In genomic region chr15:48946088-48946839, GRCh38 we compare ENCODE assay signal across 11 cellular contexts. TPM values are rescaled to one million over a fixed set of nuclear protein-coding genes. Genes with fewer than 3 reads are reported as not detected.
DNase-seq lines count a peak whose midpoint lies in the region; ATAC-seq, FAIRE-seq and TF ChIP-seq lines count a peak whose summit lies in the region.
"Had no signal": no experiment of that assay in that cellular context is flagged by ENCODE, and none has a peak within 500 bp of the region (broad histone marks: within the 10 kb centered on the region; RNA-seq: fewer than 3 reads in every experiment).

No MANE protein-coding gene starts in this region.

- no peak overlapping the region for H3K27ac ChIP-seq in H1 (ENCODE audit: low read depth, low read length)

- H2BK120ac ChIP-seq in H1 (replicated peaks; ENCODE audit: low read depth, low read length) = no peak overlapping the region

- no peaks in the 10 kb centered on the region for H3K79me1 ChIP-seq in H1 (ENCODE audit: low read depth, low read length)

- TF ChIP-seq POLR2A in H1 (IDR thresholded peaks at IDR 0.05; ENCODE audit: control extremely low read depth in 1 of 2, low read depth in 2 of 2, low read length in 2 of 2) = no peak

- no peaks in the 10 kb centered on the region; a peak in 1 of 7 replicates for H3K27me3 ChIP-seq in H1 (replicated peaks in 1 of 4; ENCODE audit: control insufficient read depth in 3 of 4, extremely low read depth in 1 of 4, insufficient read depth in 3 of 4, low read length in 3 of 4)

- H2BK5ac ChIP-seq in H1 (ENCODE audit: low read depth, low read length) = no peak overlapping the region

- no peak for TF ChIP-seq EP300 in H1 (IDR thresholded peaks at IDR 0.05; ENCODE audit: borderline replicate concordance in 1 of 2, low read depth in 2 of 2, low read length in 2 of 2)

- H3K4me3 Mint-ChIP-seq in progenitor cell of endocrine pancreas (ENCODE audit: low read depth) = no peak overlapping the region
- H3K4me3 Mint-ChIP-seq: activated naive CD8-positive, alpha-beta T cell treated with anti-CD3 and anti-CD28 coated beads, Interleukin-2, amount 10 ng/mL, durations not matched to agents 7 days and 5 days had no signal

- 0 out of 2 replicates have a peak overlapping the region, but pooled peaks have one; percentile 17 for H2AFZ ChIP-seq in H1 (ENCODE audit: low read length)

- H3K27ac Mint-ChIP-seq in progenitor cell of endocrine pancreas = no peak overlapping the region
- H3K27ac Mint-ChIP-seq: activated naive CD8-positive, alpha-beta T cell treated with anti-CD3 and anti-CD28 coated beads, Interleukin-2, amount 10 ng/mL, durations not matched to agents 7 days and 5 days had no signal

- H3K9me3 Mint-ChIP-seq in progenitor cell of endocrine pancreas (ENCODE audit: low read depth) = no peaks in the 10 kb centered on the region

- H3K36me3 Mint-ChIP-seq in progenitor cell of endocrine pancreas (ENCODE audit: insufficient read depth) = no peaks in the 10 kb centered on the region
- H3K36me3 Mint-ChIP-seq: activated naive CD8-positive, alpha-beta T cell treated with anti-CD3 and anti-CD28 coated beads, Interleukin-2, amount 10 ng/mL, durations not matched to agents 7 days and 5 days had no signal

- no peaks in the 10 kb centered on the region for H3K79me2 ChIP-seq in H1 (ENCODE audit: control insufficient read depth in 1 of 2, insufficient read depth in 2 of 2, low read length in 2 of 2)

- no peak overlapping the region for H2AK5ac ChIP-seq in H1 (ENCODE audit: low read depth, low read length)

- no peak overlapping the region for H4K8ac ChIP-seq in H1 (ENCODE audit: extremely low read depth, insufficient read depth, low read length)

- no peak for ATAC-seq in GM21737 (IDR thresholded peaks at IDR 0.05; ENCODE audit: unreplicated experiment)

- FAIRE-seq in RCC 7860 (lab: Jason Lieb, UNC) = peak; percentile 97
- FAIRE-seq in H1 (lab: Jason Lieb, UNC) = no peak
- FAIRE-seq: GM12891 had no signal

- H3K23ac ChIP-seq in H1 (ENCODE audit: insufficient read length) = no peak overlapping the region

- H3K4me3 ChIP-seq in H1 (ENCODE audit: extremely low read depth in 1 of 4, insufficient read depth in 2 of 4, low read depth in 3 of 4, low read length in 4 of 4) = no peak overlapping the region

- H3K23me2 ChIP-seq in H1 (ENCODE audit: low read depth, low read length) = peaks cover 2% of the 10 kb centered on the region; the same call in 1 of the 2 replicates

- H3K56ac ChIP-seq in H1 (replicated peaks; ENCODE audit: insufficient read length, low read depth, low read length) = no peak overlapping the region

- no peaks in the 10 kb centered on the region for H3K36me3 ChIP-seq in H1 (ENCODE audit: control insufficient read depth in 2 of 4, insufficient read depth in 4 of 4, low read length in 3 of 4)

- no peak overlapping the region for H4K5ac ChIP-seq in H1 (ENCODE audit: insufficient read length, low read depth, low read length)

- TF ChIP-seq RAD21 in H1 (IDR thresholded peaks at IDR 0.05 in 1 of 2, conservative IDR thresholded peaks at IDR 0.05 in 1 of 2; ENCODE audit: low read depth in 2 of 2, low read length in 2 of 2) = no peak

- no peaks in the 10 kb centered on the region for H4K20me1 ChIP-seq in H1 (replicated peaks in 1 of 2; ENCODE audit: control insufficient read depth in 1 of 2, insufficient read depth in 2 of 2, low read length in 2 of 2)

- no peak overlapping the region for H2BK15ac ChIP-seq in H1 (ENCODE audit: low read length)

- DNase-seq in NOMO-1 treated with DMSO at 0.1 percent for 48 hours (lab: John Stamatoyannopoulos, UW; ENCODE audit: unreplicated experiment) (peak; percentile 31), NOMO-1 treated with dmso at 0.1 percent for 144 hours (lab: John Stamatoyannopoulos, UW; ENCODE audit: unreplicated experiment) (no peak), RCC 7860 (ENCODE audit: low spot score) (peak; percentile 96), H1 (ENCODE audit: low read depth in 1 of 2, low spot score in 2 of 2) (no peak), renal cortical epithelial cell (ENCODE audit: low read depth) (peak; percentile 88), progenitor cell of endocrine pancreas (ENCODE audit: low spot score, unreplicated experiment) (no peak), HEK293T (ENCODE audit: extremely low spot score) (no peak)
- DNase-seq: activated naive CD8-positive, alpha-beta T cell treated with anti-CD3 and anti-CD28 coated beads, Interleukin-2, amount 10 ng/mL, durations not matched to agents 7 days and 5 days; NCI-H1092 treated with DMSO at 0.1 percent for 48 hours had no signal

- no peaks in the 10 kb centered on the region for H3K4me1 ChIP-seq in H1 (replicated peaks in 1 of 4; ENCODE audit: control insufficient read depth in 3 of 4, insufficient read depth in 4 of 4, low read length in 3 of 4)

- H3K27me3 Mint-ChIP-seq in progenitor cell of endocrine pancreas = peaks cover 4% of the 10 kb centered on the region

- POLR2A ChIA-PET in H1 (lab: Charles Lee; ENCODE audit: partially characterized antibody) = interaction anchor here (1.3 kb wide), 1 partner anchor 9 kb away, joined by 4 read pairs; no protein-coding TSS in a partner anchor
- POLR2A ChIA-PET in HEK293T (lab: Yijun Ruan, JAX) = interaction anchor here (0.7 to 1.7 kb wide), 2 partner anchors 68 to 224 kb away, joined by 3 to 7 read pairs; partner anchors contain the start of genes EID1 and GALK2

- peaks cover 4% of the 10 kb centered on the region for H3K4me1 Mint-ChIP-seq in progenitor cell of endocrine pancreas (ENCODE audit: low read depth)

- CTCF ChIA-PET in H1 (lab: Charles Lee; ENCODE audit: partially characterized antibody) = interaction anchor here (0.8 to 2.0 kb wide), 7 partner anchors 11 to 84 kb away, joined by 3 to 5 read pairs (median 3); no protein-coding TSS in a partner anchor
- CTCF ChIA-PET in HEK293T (lab: Yijun Ruan, JAX) = no interaction called here

- H2BK20ac ChIP-seq in H1 (ENCODE audit: low read length) = no peak overlapping the region

- no peak overlapping the region for H2BK12ac ChIP-seq in H1 (ENCODE audit: low read depth, low read length)

- no peak overlapping the region for H4K91ac ChIP-seq in H1 (replicated peaks; ENCODE audit: insufficient read length, low read length)

- no peaks in the 10 kb centered on the region for H3K9me3 ChIP-seq in H1 (ENCODE audit: insufficient read depth in 2 of 2, low read depth in 1 of 2, low read length in 1 of 2)

- no peak overlapping the region for H3K9ac ChIP-seq in H1 (replicated peaks in 1 of 4; ENCODE audit: extremely low read depth in 1 of 4, low read depth in 3 of 4, low read length in 3 of 4)

- WGBS in H1 (ENCODE audit: extremely low coverage in 1 of 2, insufficient coverage in 1 of 2, insufficient read length in 1 of 2, insufficient replicate concordance in 2 of 2, low coverage in 1 of 2, low lambda C conversion rate in 2 of 2, missing lambda C conversion rate in 1 of 2), 2 experiments = 73% methylated on average over 5 of the region's 5 CpGs; no CpG with 5 or more reads in 1 of the 2 experiments

- H3K14ac ChIP-seq in H1 (ENCODE audit: insufficient read length) = no peak overlapping the region

- H3K18ac ChIP-seq in H1 (ENCODE audit: extremely low read depth, low read length) = no peak overlapping the region

- no peak overlapping the region for H3K4ac ChIP-seq in H1 (replicated peaks; ENCODE audit: insufficient read length, low read depth, low read length)

- H3K4me2 ChIP-seq in H1 (ENCODE audit: insufficient read depth in 1 of 2, low read depth in 2 of 2, low read length in 2 of 2) = no peak overlapping the region

- TF ChIP-seq CTCF in H1 (IDR thresholded peaks at IDR 0.05; ENCODE audit: control extremely low read depth in 1 of 3, insufficient read depth in 1 of 3, low read depth in 1 of 3, low read length in 3 of 3) (no peak), progenitor cell of endocrine pancreas (IDR thresholded peaks at IDR 0.05; ENCODE audit: unreplicated experiment) (no peak)

TF ChIP-seq in H1, 55 proteins besides CTCF, POLR2A, EP300 and RAD21:
- TF ChIP-seq SRF (IDR thresholded peaks at IDR 0.05; ENCODE audit: low read depth, low read length) (no peak), ASH2L (IDR thresholded peaks at IDR 0.05; ENCODE audit: low read length) (no peak), SAP30 (IDR thresholded peaks at IDR 0.05; ENCODE audit: insufficient read depth, insufficient replicate concordance, low read length) (no peak), HDAC2 (IDR thresholded peaks at IDR 0.05; ENCODE audit: borderline replicate concordance in 1 of 2, low read depth in 2 of 2, low read length in 2 of 2) (no peak), YY1 (IDR thresholded peaks at IDR 0.05; ENCODE audit: low read depth, low read length) (no peak), KDM4A (IDR thresholded peaks at IDR 0.05; ENCODE audit: low read depth, low read length, severe bottlenecking) (no peak)

TF ChIP-seq in HEK293T, 16 proteins besides CTCF, POLR2A, EP300 and RAD21:
- no peak for TF ChIP-seq NFRKB (IDR thresholded peaks at IDR 0.05)
- TF ChIP-seq BHLHE40 (IDR thresholded peaks at IDR 0.05; ENCODE audit: borderline replicate concordance) = no peak
- no peak for TF ChIP-seq SP1 (IDR thresholded peaks at IDR 0.05)
- TF ChIP-seq HDGF (IDR thresholded peaks at IDR 0.05; ENCODE audit: borderline replicate concordance) = no peak

RNA-seq across cellular contexts. Expression of gene SHC4, which starts 17.5 kb away (rescaled TPM):
- 0.30 and 0.54 TPM in 2 replicates for total RNA-seq in H1 (2021; fragmentation: NEBNext Ultra II Directional; extraction: Animal tissue kit (Norgen Biotek cat#: 25700))
- polyA plus RNA-seq in H1 (2011; rRNA removed) = 0.15 and 0.36 TPM in 2 replicates
- polyA plus RNA-seq in H1 (2011; cell fraction: cytosol; rRNA removed) = 0.39 TPM
- 0.19 TPM for polyA plus RNA-seq in H1 (2011; cell fraction: nucleus; rRNA removed)
- 0.15 to 0.62 TPM (median 0.28 TPM) in 4 replicates for polyA plus RNA-seq in H1 (2012, experiment 1 of 2)
- polyA plus RNA-seq in H1 (2012, experiment 2 of 2) = not detected
- 0.32 TPM for polyA plus RNA-seq in H1 (2013, experiment 1 of 2)
- 0.22 TPM for polyA plus RNA-seq in H1 (2013, experiment 2 of 2)
- polyA minus RNA-seq in H1 (2011; rRNA and poly(A)+ RNA removed) = 0.98 and 1.0 TPM in 2 replicates
- polyA minus RNA-seq in H1 (2011; cell fraction: cytosol; rRNA and poly(A)+ RNA removed) = not detected
- 4.5 TPM for polyA minus RNA-seq in H1 (2011; cell fraction: nucleus; rRNA and poly(A)+ RNA removed)
- 0.89 and 7.3 TPM in 2 replicates for total RNA-seq in renal cortical epithelial cell
- total RNA-seq in progenitor cell of endocrine pancreas = 0.36 and 0.47 TPM in 2 replicates

Comparison
In these comparisons a context has a peak if more than half of its experiments do, and no peak if none do; other contexts are left out.
1. DNase-seq: peak in NOMO-1 treated with DMSO at 0.1 percent for 48 hours (single experiment), RCC 7860 (single experiment) and renal cortical epithelial cell (single experiment); none in NOMO-1 treated with dmso at 0.1 percent for 144 hours (single experiment), H1 (0 of 2), progenitor cell of endocrine pancreas (single experiment) and HEK293T (single experiment).